13 cellular contexts compared by ENCODE assay signal in the genomic region with DNA sequence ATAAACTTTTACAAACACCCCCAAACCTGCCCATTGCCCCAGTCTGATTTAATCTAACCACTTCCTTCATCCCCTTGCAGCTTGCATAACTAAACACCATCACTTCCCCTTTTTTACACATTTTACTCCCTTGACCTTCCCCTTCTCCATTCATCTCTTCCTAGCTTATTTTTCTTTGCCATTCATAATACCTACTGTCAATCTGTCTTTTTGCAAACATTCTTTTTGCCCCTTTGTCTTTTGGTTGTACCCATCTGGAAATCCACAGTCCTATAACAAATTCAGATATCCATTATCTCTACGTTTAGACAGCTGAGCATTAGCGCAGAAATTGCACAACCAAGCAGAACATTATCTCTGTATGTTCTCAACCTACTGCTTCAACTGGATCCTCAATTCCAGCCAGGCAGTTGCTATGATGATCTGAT. TPM values are rescaled to one million over a fixed set of nuclear protein-coding genes. Genes with fewer than 3 reads are reported as not detected.
DNase-seq lines count a peak whose midpoint lies in the region; ATAC-seq, FAIRE-seq and TF ChIP-seq lines count a peak whose summit lies in the region.
"Had no signal": no experiment of that assay in that cellular context is flagged by ENCODE, and none has a peak within 500 bp of the region (broad histone marks: within the 10 kb centered on the region; RNA-seq: fewer than 3 reads in every experiment).

No MANE protein-coding gene starts in this region.

- FAIRE-seq in GM12891 (lab: Jason Lieb, UNC) = peak; percentile 81

- peak overlapping the region; percentile 34 for H3K27ac Mint-ChIP-seq in activated naive CD8-positive, alpha-beta T cell treated with anti-CD3 and anti-CD28 coated beads, Interleukin-2, amount 50 U/mL, for 24 hours
- H3K27ac Mint-ChIP-seq in T-cell = no peak overlapping the region
- H3K27ac Mint-ChIP-seq: activated CD4-positive, alpha-beta memory T cell treated with anti-CD3 and anti-CD28 coated beads, Interleukin-2, amount 10 ng/mL, durations not matched to agents 7 days and 5 days had no signal

- CTCF ChIA-PET in T-cell (lab: Charles Lee) = no interaction called here

- peaks cover 18% of the 10 kb centered on the region for H3K4me1 Mint-ChIP-seq in activated naive CD8-positive, alpha-beta T cell treated with anti-CD3 and anti-CD28 coated beads, Interleukin-2, amount 50 U/mL, for 24 hours
- peaks cover 5 to 14% (median 7%) of the 10 kb centered on the region in 3 donors for H3K4me1 Mint-ChIP-seq in T-cell

- H3K4me3 Mint-ChIP-seq in activated naive CD8-positive, alpha-beta T cell treated with anti-CD3 and anti-CD28 coated beads, Interleukin-2, amount 50 U/mL, for 24 hours = no peak overlapping the region
- no peak overlapping the region for H3K4me3 Mint-ChIP-seq in T-cell
- H3K4me3 Mint-ChIP-seq: activated CD4-positive, alpha-beta memory T cell treated with anti-CD3 and anti-CD28 coated beads, Interleukin-2, amount 10 ng/mL, durations not matched to agents 7 days and 5 days had no signal

- peaks cover 16% of the 10 kb centered on the region for H3K27me3 Mint-ChIP-seq in activated naive CD8-positive, alpha-beta T cell treated with anti-CD3 and anti-CD28 coated beads, Interleukin-2, amount 50 U/mL, for 24 hours
- H3K27me3 Mint-ChIP-seq in T-cell = peaks cover 9 to 30% of the 10 kb centered on the region in 2 donors

- H3K9me3 Mint-ChIP-seq in activated naive CD8-positive, alpha-beta T cell treated with anti-CD3 and anti-CD28 coated beads, Interleukin-2, amount 50 U/mL, for 24 hours = no peaks in the 10 kb centered on the region
- no peaks in the 10 kb centered on the region for H3K9me3 Mint-ChIP-seq in T-cell
- H3K9me3 Mint-ChIP-seq: activated CD4-positive, alpha-beta memory T cell treated with anti-CD3 and anti-CD28 coated beads, Interleukin-2, amount 10 ng/mL, durations not matched to agents 7 days and 5 days had no signal

- no peak for DNase-seq in GM12891 (ENCODE audit: insufficient read length, low spot score)
- DNase-seq in activated naive CD8-positive, alpha-beta T cell treated with anti-CD3 and anti-CD28 coated beads, Interleukin-2, amount 50 U/mL, for 24 hours = no peak
- no peak for DNase-seq in T-cell
- DNase-seq in NCI-H1694 (lab: John Stamatoyannopoulos, UW) = no peak
- DNase-seq in stimulated activated naive CD4-positive, alpha-beta T cell treated with Interleukin-2 at 50 U/mL for 16 hours (lab: John Stamatoyannopoulos, UW) = no peak
- DNase-seq: activated CD4-positive, alpha-beta memory T cell treated with anti-CD3 and anti-CD28 coated beads, Interleukin-2, amount 10 ng/mL, durations not matched to agents 7 days and 5 days; C1 segment of cervical spinal cord; NK-92 treated with Interleukin-12 subunit alpha and Interleukin-12 subunit beta, amount 100 ng/mL, for 24 hours; stimulated activated naive CD4-positive, alpha-beta T cell had no signal

- H3K36me3 Mint-ChIP-seq in activated naive CD8-positive, alpha-beta T cell treated with anti-CD3 and anti-CD28 coated beads, Interleukin-2, amount 50 U/mL, for 24 hours (ENCODE audit: low read depth) = no peaks in the 10 kb centered on the region
- no peaks in the 10 kb centered on the region for H3K36me3 Mint-ChIP-seq in T-cell

- peak; percentile 88 for ATAC-seq in GM21529 (IDR thresholded peaks at IDR 0.05; ENCODE audit: unreplicated experiment)
- ATAC-seq in HG03565 (IDR thresholded peaks at IDR 0.05; ENCODE audit: unreplicated experiment) = peak; percentile 82
- ATAC-seq in activated naive CD8-positive, alpha-beta T cell treated with anti-CD3 and anti-CD28 coated beads, Interleukin-2, amount 50 U/mL, for 24 hours = no peak
- ATAC-seq in T-cell (replicated peaks in 1 of 4) = no peak
- no peak for ATAC-seq in GM19324 (IDR thresholded peaks at IDR 0.05; ENCODE audit: low FRiP score, unreplicated experiment)

- POLR2A ChIA-PET in T-cell (lab: Charles Lee) = no interaction called here

- TF ChIP-seq POLR2A in GM12891 (IDR thresholded peaks at IDR 0.05; ENCODE audit: low read depth, low read length) = no peak

TF ChIP-seq in GM12891, 5 proteins besides CTCF, POLR2A, EP300 and RAD21:
- no peak for TF ChIP-seq POLR2AphosphoS5 (IDR thresholded peaks at IDR 0.05; ENCODE audit: low read depth, low read length)
- no peak for TF ChIP-seq TAF1 (IDR thresholded peaks at IDR 0.05; ENCODE audit: low read depth, low read length)
- no peak for TF ChIP-seq POU2F2 (IDR thresholded peaks at IDR 0.05; ENCODE audit: low read depth, low read length)
- peak; percentile 98 for TF ChIP-seq SPI1 (IDR thresholded peaks at IDR 0.05; ENCODE audit: low read depth, low read length)
- no peak for TF ChIP-seq PAX5 (IDR thresholded peaks at IDR 0.05; ENCODE audit: insufficient read depth, low read length, severe bottlenecking)

RNA-seq across cellular contexts. Expression of a gene that starts 51.2 kb away (rescaled TPM):
- 1.8 TPM for polyA plus RNA-seq in GM12891 (2012; ENCODE audit: low read depth, missing spikeins)
- total RNA-seq in T-cell = 1 to 10 TPM in 3 of 5 donors, not detected in 2; 1.1 to 1.7 (median 1.5) TPM
- total RNA-seq: lower leg skin had no signal

RNA-seq across cellular contexts. Expression of a gene that starts 51.5 kb away (rescaled TPM):
- polyA plus RNA-seq in GM12891 (2012; ENCODE audit: low read depth, missing spikeins) = 17.4 TPM
- 10 to 100 TPM in 1 of 5 donors, 1 to 10 TPM in 4; 5.2 to 10.2 (median 7.4) TPM for total RNA-seq in T-cell

Comparison
In these comparisons a context has a peak if more than half of its experiments do, and no peak if none do; other contexts are left out.
1. ATAC-seq: peak in GM21529 (single experiment) and HG03565 (single experiment); none in activated naive CD8-positive, alpha-beta T cell treated with anti-CD3 and anti-CD28 coated beads, Interleukin-2, amount 50 U/mL, for 24 hours (single experiment), T-cell (0 of 4) and GM19324 (single experiment).